Comparison of ENCODE assay signal across 20 cellular contexts in genomic region chr6:135116566-135116965, GRCh38.
DNase-seq lines count a peak whose midpoint lies in the region.
"Had no signal": no experiment of that assay in that cellular context is flagged by ENCODE, and none has a peak within 500 bp of the region (broad histone marks: within the 10 kb centered on the region; RNA-seq: fewer than 3 reads in every experiment).

No MANE protein-coding gene starts in this region.

- H3K4me1 Mint-ChIP-seq in activated naive CD8-positive, alpha-beta T cell (ENCODE audit: low read depth) = peaks cover 88% of the 10 kb centered on the region
- H3K4me1 Mint-ChIP-seq: H9, WTC11 had no signal

- H3K9me3 Mint-ChIP-seq in activated naive CD8-positive, alpha-beta T cell (ENCODE audit: low read depth) = peaks cover 7% of the 10 kb centered on the region
- H3K9me3 Mint-ChIP-seq: H9, WTC11 had no signal

- H3K27me3 ChIP-seq in thymus (ENCODE audit: control insufficient read depth, insufficient read depth) = no peaks in the 10 kb centered on the region
- H3K27me3 ChIP-seq: right atrium auricular region, SJCRH30 had no signal

- no peaks in the 10 kb centered on the region for H3K36me3 ChIP-seq in thymus (ENCODE audit: control insufficient read depth, insufficient read depth)
- H3K36me3 ChIP-seq: right atrium auricular region, SJCRH30 had no signal

- H3K27me3 Mint-ChIP-seq in activated naive CD8-positive, alpha-beta T cell = no peaks in the 10 kb centered on the region

- H3K9me3 ChIP-seq in thymus (ENCODE audit: control insufficient read depth) = no peaks in the 10 kb centered on the region
- H3K9me3 ChIP-seq: right atrium auricular region, SJCRH30 had no signal

- peaks cover 21% of the 10 kb centered on the region for H3K4me1 ChIP-seq in thymus (ENCODE audit: control insufficient read depth, insufficient read depth, low read length)
- H3K4me1 ChIP-seq: right atrium auricular region, SJCRH30 had no signal

- peak overlapping the region; percentile 61 for H3K27ac ChIP-seq in thymus (ENCODE audit: low read depth)
- H3K27ac ChIP-seq: right atrium auricular region, SJCRH30 had no signal

- DNase-seq in stimulated activated CD4-positive, alpha-beta T cell treated with anti-CD3 and anti-CD28 coated beads, Interleukin-2, amount 100 ng/mL, for 4 hours (ENCODE audit: low read depth) = peak; percentile 13
- no peak for DNase-seq in stimulated activated CD4-positive, alpha-beta T cell treated with anti-CD3 and anti-CD28 coated beads, Interleukin-4, amount 100 ng/mL, for 1 hour
- DNase-seq in NAMALWA (ENCODE audit: low spot score) = peak; percentile 45
- DNase-seq in ACHN = no peak
- no peak for DNase-seq in NCI-H748 (lab: John Stamatoyannopoulos, UW; ENCODE audit: unreplicated experiment)
- no peak for DNase-seq in GM19238 (ENCODE audit: insufficient read length, low spot score)
- DNase-seq: activated CD8-positive, alpha-beta memory T cell treated with anti-CD3 and anti-CD28 coated beads, Interleukin-2, amount 50 U/mL, for 4 hours; Calu3; H9; hypothalamus; NCI-H1417 treated with DMSO at 0.1 percent for 48 hours; NCI-H2171 treated with DMSO at 0.1 percent for 48 hours; NCI-H82; SJCRH30; stimulated activated CD4-positive, alpha-beta T cell treated with anti-CD3 and anti-CD28 coated beads, Interleukin-12 subunit alpha, Interleukin-12 subunit beta, amount 100 ng/mL, for 4 hours had no signal

- 5% methylated on average over 5 of the region's 5 CpGs for WGBS in thymus

- peaks cover 4% of the 10 kb centered on the region for H3K36me3 Mint-ChIP-seq in activated naive CD8-positive, alpha-beta T cell
- H3K36me3 Mint-ChIP-seq: WTC11 had no signal

- peak overlapping the region; percentile 98 for H3K27ac Mint-ChIP-seq in activated naive CD8-positive, alpha-beta T cell
- H3K27ac Mint-ChIP-seq: H9, WTC11 had no signal

- H3K4me3 Mint-ChIP-seq in activated naive CD8-positive, alpha-beta T cell = peak overlapping the region; percentile 81
- H3K4me3 Mint-ChIP-seq: H9, WTC11 had no signal

- in situ Hi-C loops in ACHN (cut with HindIII; ENCODE audit: low pct_ligation_motif_present, low pct_unique_long_range_greater_than_20kb, low sequenced_read_pairs) = no loop called here

- no peak overlapping the region for H3K4me3 ChIP-seq in thymus (ENCODE audit: low read length)
- H3K4me3 ChIP-seq: lung, right atrium auricular region, SJCRH30 had no signal

Comparison
In these comparisons a context has a peak if more than half of its experiments do, and no peak if none do; other contexts are left out.
1. DNase-seq: peak in stimulated activated CD4-positive, alpha-beta T cell treated with anti-CD3 and anti-CD28 coated beads, Interleukin-2, amount 100 ng/mL, for 4 hours (single experiment) and NAMALWA (single experiment); none in stimulated activated CD4-positive, alpha-beta T cell treated with anti-CD3 and anti-CD28 coated beads, Interleukin-4, amount 100 ng/mL, for 1 hour (single experiment), ACHN (single experiment), NCI-H748 (single experiment) and GM19238 (single experiment).